Comparison of ENCODE assay signal across 12 cellular contexts in the genomic region with DNA sequence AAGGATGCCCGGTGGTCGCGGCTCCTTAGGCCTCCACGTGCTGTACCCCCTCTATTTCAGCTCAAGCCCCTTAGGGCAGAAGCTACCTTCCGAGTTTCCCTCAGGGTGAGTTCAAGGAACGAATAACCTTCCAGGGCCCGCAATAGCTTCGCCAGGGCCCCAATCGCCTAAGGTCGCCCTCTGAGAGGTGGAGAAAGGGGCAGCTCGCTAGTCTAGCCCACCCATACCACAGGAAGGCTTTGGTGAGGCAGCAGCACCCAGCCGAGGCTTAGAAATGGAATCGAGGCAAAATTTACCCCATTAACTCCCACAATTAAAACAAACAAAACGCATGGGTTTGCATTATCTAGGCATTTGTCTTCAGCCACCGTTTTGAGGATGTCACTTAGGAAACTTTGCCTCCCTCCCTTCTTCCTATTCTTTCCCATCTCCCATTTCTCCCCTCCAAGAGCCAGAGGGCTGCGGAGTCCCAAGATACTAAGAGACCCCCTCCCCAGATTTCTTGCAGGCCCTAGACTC. TPM values are rescaled to one million over a fixed set of nuclear protein-coding genes. Genes with fewer than 3 reads are reported as not detected.
DNase-seq lines count a peak whose midpoint lies in the region; ATAC-seq and TF ChIP-seq lines count a peak whose summit lies in the region.
"Had no signal": no experiment of that assay in that cellular context is flagged by ENCODE, and none has a peak within 500 bp of the region (broad histone marks: within the 10 kb centered on the region; RNA-seq: fewer than 3 reads in every experiment).

No MANE protein-coding gene starts in this region.

- H3K27ac Mint-ChIP-seq in activated T-cell treated with anti-CD3 and anti-CD28 coated beads, Interleukin-2, amount 50 U/mL, for 24 hours: no peak overlapping the region
- no peak overlapping the region for H3K27ac Mint-ChIP-seq in stimulated activated naive B cell treated with anti-CD40 and anti-IgM and Interleukin-4, amounts not matched to agents 10 μg/mL and 1 μg/mL and 100 μg/mL, for 72 hours
- H3K27ac Mint-ChIP-seq: dendritic cell treated with granulocyte-macrophage colony-stimulating factor and Interleukin-4, amounts not matched to agents 40 ng/mL and 50 ng/mL, for 4 days had no signal

- WGBS in testis, 2 donors: 45 to 46% methylated on average over 14 to 16 of the region's 16 CpGs

- in situ Hi-C loops in astrocyte of the cerebellum (cut with HindIII; ENCODE audit: low sequenced_read_pairs): no loop called here

- H3K27me3 Mint-ChIP-seq in activated T-cell treated with anti-CD3 and anti-CD28 coated beads, Interleukin-2, amount 50 U/mL, for 24 hours: peaks cover 38% of the 10 kb centered on the region
- H3K27me3 Mint-ChIP-seq in stimulated activated naive B cell treated with anti-CD40 and anti-IgM and Interleukin-4, amounts not matched to agents 10 μg/mL and 1 μg/mL and 100 μg/mL, for 72 hours: peaks cover 13 to 41% of the 10 kb centered on the region in 2 donors

- ATAC-seq in HG03342 (IDR thresholded peaks at IDR 0.05; ENCODE audit: unreplicated experiment): no peak
- no peak for ATAC-seq in stimulated activated naive B cell treated with anti-CD40 and anti-IgM and Interleukin-4, amounts not matched to agents 10 μg/mL and 1 μg/mL and 100 μg/mL, for 72 hours (replicated peaks)

- H3K36me3 ChIP-seq in kidney epithelial cell (ENCODE audit: control insufficient read depth, insufficient read depth, low read length) (no peaks in the 10 kb centered on the region), testis (ENCODE audit: low read depth, missing control alignments) (no peaks in the 10 kb centered on the region), WERI-Rb-1 (no peaks in the 10 kb centered on the region)
- H3K36me3 ChIP-seq: neutrophil, tibial artery had no signal

- peaks cover 12% of the 10 kb centered on the region for H3K4me1 Mint-ChIP-seq in activated T-cell treated with anti-CD3 and anti-CD28 coated beads, Interleukin-2, amount 50 U/mL, for 24 hours (ENCODE audit: low read depth)
- peaks cover 19 to 28% of the 10 kb centered on the region in 2 donors for H3K4me1 Mint-ChIP-seq in stimulated activated naive B cell treated with anti-CD40 and anti-IgM and Interleukin-4, amounts not matched to agents 10 μg/mL and 1 μg/mL and 100 μg/mL, for 72 hours

- H3K9me3 ChIP-seq in testis (no peaks in the 10 kb centered on the region), WERI-Rb-1 (ENCODE audit: severe bottlenecking) (no peaks in the 10 kb centered on the region)
- H3K9me3 ChIP-seq: neutrophil, tibial artery had no signal

- H3K4me3 ChIP-seq in astrocyte of the cerebellum (ENCODE audit: low read depth, low read length) (peak overlapping the region; percentile 44), kidney epithelial cell (ENCODE audit: low read depth, low read length) (peak overlapping the region; percentile 29), testis (peak overlapping the region; percentile 59 to 75), WERI-Rb-1 (ENCODE audit: low read depth, low read length) (no peak overlapping the region)

- TF ChIP-seq CTCF in astrocyte of the cerebellum (IDR thresholded peaks at IDR 0.05; ENCODE audit: low read depth, low read length, missing control alignments) (no peak), kidney epithelial cell (IDR thresholded peaks at IDR 0.05; ENCODE audit: insufficient read depth, low read length, poor library complexity, severe bottlenecking) (no peak), testis (IDR thresholded peaks at IDR 0.05) (no peak), WERI-Rb-1 (IDR thresholded peaks at IDR 0.05; ENCODE audit: low read depth, low read length) (no peak)

- peaks cover 25% of the 10 kb centered on the region for H3K27me3 ChIP-seq in kidney epithelial cell (ENCODE audit: control insufficient read depth, insufficient read depth, low read length)
- H3K27me3 ChIP-seq in testis: no peaks in the 10 kb centered on the region
- no peaks in the 10 kb centered on the region for H3K27me3 ChIP-seq in WERI-Rb-1 (ENCODE audit: insufficient read depth, low read depth, severe bottlenecking)

- DNase-seq in activated T-cell treated with anti-CD3 and anti-CD28 coated beads, Interleukin-2, amount 50 U/mL, for 24 hours: no peak
- DNase-seq in activated T-cell treated with anti-CD3 and anti-CD28 coated beads, Interleukin-2, amount 50 U/mL, for 1 hour: no peak
- no peak for DNase-seq in astrocyte of the cerebellum (ENCODE audit: low read depth)
- DNase-seq in kidney epithelial cell (ENCODE audit: low read depth): no peak
- no peak for DNase-seq in testis
- no peak for DNase-seq in WERI-Rb-1
- DNase-seq in stimulated activated naive B cell treated with anti-CD40 and anti-IgM and Interleukin-4, amounts not matched to agents 10 μg/mL and 1 μg/mL and 100 μg/mL, for 72 hours: no peak
- DNase-seq: NCI-H2081 treated with DMSO at 0.1 percent for 48 hours, tibial artery had no signal

- intact Hi-C loops in testis (cut with DNase I; ENCODE audit: low total_unique reads): no loop called here

- no peaks in the 10 kb centered on the region for H3K36me3 Mint-ChIP-seq in activated T-cell treated with anti-CD3 and anti-CD28 coated beads, Interleukin-2, amount 50 U/mL, for 24 hours (ENCODE audit: low read depth)
- H3K36me3 Mint-ChIP-seq in stimulated activated naive B cell treated with anti-CD40 and anti-IgM and Interleukin-4, amounts not matched to agents 10 μg/mL and 1 μg/mL and 100 μg/mL, for 72 hours: no peaks in the 10 kb centered on the region

- peaks cover 24% of the 10 kb centered on the region for H3K4me1 ChIP-seq in testis

- no peaks in the 10 kb centered on the region for H3K9me3 Mint-ChIP-seq in activated T-cell treated with anti-CD3 and anti-CD28 coated beads, Interleukin-2, amount 50 U/mL, for 24 hours
- H3K9me3 Mint-ChIP-seq in stimulated activated naive B cell treated with anti-CD40 and anti-IgM and Interleukin-4, amounts not matched to agents 10 μg/mL and 1 μg/mL and 100 μg/mL, for 72 hours: no peaks in the 10 kb centered on the region
- H3K9me3 Mint-ChIP-seq: dendritic cell treated with granulocyte-macrophage colony-stimulating factor and Interleukin-4, amounts not matched to agents 40 ng/mL and 50 ng/mL, for 4 days had no signal

- H3K27ac ChIP-seq in testis (peak overlapping the region; percentile 31 to 71), WERI-Rb-1 (no peak overlapping the region)
- H3K27ac ChIP-seq: neutrophil, tibial artery had no signal

- no peak for TF ChIP-seq POLR2A in testis (IDR thresholded peaks at IDR 0.05)

- peak overlapping the region; percentile 43 for H3K4me3 Mint-ChIP-seq in activated T-cell treated with anti-CD3 and anti-CD28 coated beads, Interleukin-2, amount 50 U/mL, for 24 hours
- peak overlapping the region in 1 of 2 donors; percentile 82 for H3K4me3 Mint-ChIP-seq in stimulated activated naive B cell treated with anti-CD40 and anti-IgM and Interleukin-4, amounts not matched to agents 10 μg/mL and 1 μg/mL and 100 μg/mL, for 72 hours

RNA-seq across cellular contexts. Expression of gene WNT2B, which starts 1.0 kb away (rescaled TPM):
- 1.3 and 1.6 TPM in 2 replicates for total RNA-seq in kidney epithelial cell
- 10 to 100 TPM; 10.6 to 14.7 TPM for total RNA-seq in testis
- polyA plus RNA-seq in testis (ENCODE audit: insufficient read depth, low read depth, low replicate concordance): 9.1 TPM
